In the genomic region with DNA sequence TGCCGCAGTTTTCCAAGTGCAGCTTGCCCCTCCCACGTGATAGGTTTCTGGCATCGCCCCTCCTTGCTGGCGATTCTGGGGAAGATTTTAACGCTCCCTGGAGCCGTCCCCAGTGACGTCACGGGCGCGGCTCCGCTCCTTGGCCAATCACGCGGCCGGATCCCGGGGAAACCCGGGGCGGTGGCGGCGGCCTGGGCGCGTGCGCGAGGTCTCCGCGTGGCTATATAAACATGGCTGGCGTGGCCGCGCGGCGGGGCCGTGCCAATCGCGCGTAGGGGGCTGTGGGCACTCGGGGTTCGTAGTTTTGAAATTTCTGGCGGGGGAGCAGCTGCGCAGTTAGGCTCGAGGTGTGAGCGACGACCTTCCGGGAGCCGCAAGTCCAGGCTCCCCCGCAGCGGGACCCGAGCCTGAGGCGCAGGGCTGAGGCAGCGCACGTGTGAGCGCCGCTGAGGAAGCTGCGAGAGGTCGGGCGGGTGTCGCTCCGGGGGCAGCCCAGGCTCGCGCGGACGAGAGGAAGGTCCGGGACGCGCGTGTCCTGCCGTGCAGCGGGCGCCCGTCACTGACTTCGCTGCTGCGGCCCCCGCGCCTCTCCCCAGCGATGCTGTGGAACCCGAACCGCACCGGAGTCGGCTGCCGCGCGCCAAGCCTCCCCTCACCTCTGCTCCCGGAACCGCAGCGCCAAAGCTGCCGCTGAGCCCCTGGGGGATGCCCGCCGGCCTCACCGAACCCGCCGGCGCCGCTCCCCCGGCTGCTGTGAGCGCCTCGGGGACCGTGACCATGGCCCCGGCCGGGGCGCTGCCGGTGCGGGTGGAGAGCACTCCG, we compare ENCODE assay signal across 1 cellular context.
TF ChIP-seq lines count a peak whose summit lies in the region.

A gene with protein sequence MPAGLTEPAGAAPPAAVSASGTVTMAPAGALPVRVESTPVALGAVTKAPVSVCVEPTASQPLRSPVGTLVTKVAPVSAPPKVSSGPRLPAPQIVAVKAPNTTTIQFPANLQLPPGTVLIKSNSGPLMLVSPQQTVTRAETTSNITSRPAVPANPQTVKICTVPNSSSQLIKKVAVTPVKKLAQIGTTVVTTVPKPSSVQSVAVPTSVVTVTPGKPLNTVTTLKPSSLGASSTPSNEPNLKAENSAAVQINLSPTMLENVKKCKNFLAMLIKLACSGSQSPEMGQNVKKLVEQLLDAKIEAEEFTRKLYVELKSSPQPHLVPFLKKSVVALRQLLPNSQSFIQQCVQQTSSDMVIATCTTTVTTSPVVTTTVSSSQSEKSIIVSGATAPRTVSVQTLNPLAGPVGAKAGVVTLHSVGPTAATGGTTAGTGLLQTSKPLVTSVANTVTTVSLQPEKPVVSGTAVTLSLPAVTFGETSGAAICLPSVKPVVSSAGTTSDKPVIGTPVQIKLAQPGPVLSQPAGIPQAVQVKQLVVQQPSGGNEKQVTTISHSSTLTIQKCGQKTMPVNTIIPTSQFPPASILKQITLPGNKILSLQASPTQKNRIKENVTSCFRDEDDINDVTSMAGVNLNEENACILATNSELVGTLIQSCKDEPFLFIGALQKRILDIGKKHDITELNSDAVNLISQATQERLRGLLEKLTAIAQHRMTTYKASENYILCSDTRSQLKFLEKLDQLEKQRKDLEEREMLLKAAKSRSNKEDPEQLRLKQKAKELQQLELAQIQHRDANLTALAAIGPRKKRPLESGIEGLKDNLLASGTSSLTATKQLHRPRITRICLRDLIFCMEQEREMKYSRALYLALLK (plus strand): TSS at position 217 of the 822 bp plus-strand sequence. CDS start 489 bp downstream, at position 706.

TF ChIP-seq in K562, 482 proteins besides CTCF, POLR2A, EP300 and RAD21 (continued from another document and continues in another):
- TF ChIP-seq, protein P1, sequence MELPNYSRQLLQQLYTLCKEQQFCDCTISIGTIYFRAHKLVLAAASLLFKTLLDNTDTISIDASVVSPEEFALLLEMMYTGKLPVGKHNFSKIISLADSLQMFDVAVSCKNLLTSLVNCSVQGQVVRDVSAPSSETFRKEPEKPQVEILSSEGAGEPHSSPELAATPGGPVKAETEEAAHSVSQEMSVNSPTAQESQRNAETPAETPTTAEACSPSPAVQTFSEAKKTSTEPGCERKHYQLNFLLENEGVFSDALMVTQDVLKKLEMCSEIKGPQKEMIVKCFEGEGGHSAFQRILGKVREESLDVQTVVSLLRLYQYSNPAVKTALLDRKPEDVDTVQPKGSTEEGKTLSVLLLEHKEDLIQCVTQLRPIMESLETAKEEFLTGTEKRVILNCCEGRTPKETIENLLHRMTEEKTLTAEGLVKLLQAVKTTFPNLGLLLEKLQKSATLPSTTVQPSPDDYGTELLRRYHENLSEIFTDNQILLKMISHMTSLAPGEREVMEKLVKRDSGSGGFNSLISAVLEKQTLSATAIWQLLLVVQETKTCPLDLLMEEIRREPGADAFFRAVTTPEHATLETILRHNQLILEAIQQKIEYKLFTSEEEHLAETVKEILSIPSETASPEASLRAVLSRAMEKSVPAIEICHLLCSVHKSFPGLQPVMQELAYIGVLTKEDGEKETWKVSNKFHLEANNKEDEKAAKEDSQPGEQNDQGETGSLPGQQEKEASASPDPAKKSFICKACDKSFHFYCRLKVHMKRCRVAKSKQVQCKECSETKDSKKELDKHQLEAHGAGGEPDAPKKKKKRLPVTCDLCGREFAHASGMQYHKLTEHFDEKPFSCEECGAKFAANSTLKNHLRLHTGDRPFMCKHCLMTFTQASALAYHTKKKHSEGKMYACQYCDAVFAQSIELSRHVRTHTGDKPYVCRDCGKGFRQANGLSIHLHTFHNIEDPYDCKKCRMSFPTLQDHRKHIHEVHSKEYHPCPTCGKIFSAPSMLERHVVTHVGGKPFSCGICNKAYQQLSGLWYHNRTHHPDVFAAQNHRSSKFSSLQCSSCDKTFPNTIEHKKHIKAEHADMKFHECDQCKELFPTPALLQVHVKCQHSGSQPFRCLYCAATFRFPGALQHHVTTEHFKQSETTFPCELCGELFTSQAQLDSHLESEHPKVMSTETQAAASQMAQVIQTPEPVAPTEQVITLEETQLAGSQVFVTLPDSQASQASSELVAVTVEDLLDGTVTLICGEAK (IDR thresholded peaks at IDR 0.05): no peak; the same call in 1 of the 2 replicates
- TF ChIP-seq, protein P1 (CRISPR knock-in tag; IDR thresholded peaks at IDR 0.05): no peak
- TF ChIP-seq SRSF9 (IDR thresholded peaks at IDR 0.05; ENCODE audit: borderline replicate concordance, low read depth, low read length) (no peak), PHF20 (IDR thresholded peaks at IDR 0.05; ENCODE audit: partially characterized antibody) (peak; percentile 61), DDX20 (tag; IDR thresholded peaks at IDR 0.05; ENCODE audit: low read depth) (no peak), CXXC5 (CRISPR knock-in tag; IDR thresholded peaks at IDR 0.05) (peak; percentile 96), YY1 (IDR thresholded peaks at IDR 0.05; ENCODE audit: borderline replicate concordance in 1 of 3, control insufficient read depth in 1 of 3, extremely low read depth in 1 of 3, insufficient read depth in 3 of 3, insufficient read length in 1 of 3, insufficient replicate concordance in 2 of 3, low read depth in 1 of 3, low read length in 2 of 3) (peak; percentile 71 to 93 (median 85)), RBBP5 (IDR thresholded peaks at IDR 0.05; ENCODE audit: borderline replicate concordance, insufficient read depth, low read length, poor library complexity, severe bottlenecking) (peak; percentile 99), ZNF224 (CRISPR knock-in tag; IDR thresholded peaks at IDR 0.05) (peak; percentile 26; the same call in 1 of the 2 replicates), CBX3 (IDR thresholded peaks at IDR 0.05; ENCODE audit: borderline replicate concordance in 1 of 2, low read length in 2 of 2) (no peak), ZNF282 (CRISPR knock-in tag; IDR thresholded peaks at IDR 0.05) (peak; percentile 27; the same call in 1 of the 2 replicates), MTA1 (IDR thresholded peaks at IDR 0.05; ENCODE audit: borderline replicate concordance) (no peak), ZNF175 (CRISPR knock-in tag; IDR thresholded peaks at IDR 0.05; ENCODE audit: low read depth) (0 out of 2 replicates have a peak, but pooled peaks have one; percentile 8), RNF2 (IDR thresholded peaks at IDR 0.05) (peak; percentile 44; the same call in 1 of the 2 replicates), ILK (tag; IDR thresholded peaks at IDR 0.05; ENCODE audit: borderline replicate concordance, low read depth) (no peak), TAF1 (IDR thresholded peaks at IDR 0.05; ENCODE audit: control insufficient read depth, extremely low read depth, insufficient read depth, low read length, severe bottlenecking) (peak; percentile 58), ZFP30 (CRISPR knock-in tag; IDR thresholded peaks at IDR 0.05; ENCODE audit: borderline replicate concordance) (no peak)
- TF ChIP-seq, protein P2, sequence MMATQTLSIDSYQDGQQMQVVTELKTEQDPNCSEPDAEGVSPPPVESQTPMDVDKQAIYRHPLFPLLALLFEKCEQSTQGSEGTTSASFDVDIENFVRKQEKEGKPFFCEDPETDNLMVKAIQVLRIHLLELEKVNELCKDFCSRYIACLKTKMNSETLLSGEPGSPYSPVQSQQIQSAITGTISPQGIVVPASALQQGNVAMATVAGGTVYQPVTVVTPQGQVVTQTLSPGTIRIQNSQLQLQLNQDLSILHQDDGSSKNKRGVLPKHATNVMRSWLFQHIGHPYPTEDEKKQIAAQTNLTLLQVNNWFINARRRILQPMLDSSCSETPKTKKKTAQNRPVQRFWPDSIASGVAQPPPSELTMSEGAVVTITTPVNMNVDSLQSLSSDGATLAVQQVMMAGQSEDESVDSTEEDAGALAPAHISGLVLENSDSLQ (IDR thresholded peaks at IDR 0.05): no peak; the same call in 1 of the 2 replicates
- TF ChIP-seq, protein P3, sequence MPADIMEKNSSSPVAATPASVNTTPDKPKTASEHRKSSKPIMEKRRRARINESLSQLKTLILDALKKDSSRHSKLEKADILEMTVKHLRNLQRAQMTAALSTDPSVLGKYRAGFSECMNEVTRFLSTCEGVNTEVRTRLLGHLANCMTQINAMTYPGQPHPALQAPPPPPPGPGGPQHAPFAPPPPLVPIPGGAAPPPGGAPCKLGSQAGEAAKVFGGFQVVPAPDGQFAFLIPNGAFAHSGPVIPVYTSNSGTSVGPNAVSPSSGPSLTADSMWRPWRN (IDR thresholded peaks at IDR 0.05; ENCODE audit: low read depth): no peak
- TF ChIP-seq, protein P4, sequence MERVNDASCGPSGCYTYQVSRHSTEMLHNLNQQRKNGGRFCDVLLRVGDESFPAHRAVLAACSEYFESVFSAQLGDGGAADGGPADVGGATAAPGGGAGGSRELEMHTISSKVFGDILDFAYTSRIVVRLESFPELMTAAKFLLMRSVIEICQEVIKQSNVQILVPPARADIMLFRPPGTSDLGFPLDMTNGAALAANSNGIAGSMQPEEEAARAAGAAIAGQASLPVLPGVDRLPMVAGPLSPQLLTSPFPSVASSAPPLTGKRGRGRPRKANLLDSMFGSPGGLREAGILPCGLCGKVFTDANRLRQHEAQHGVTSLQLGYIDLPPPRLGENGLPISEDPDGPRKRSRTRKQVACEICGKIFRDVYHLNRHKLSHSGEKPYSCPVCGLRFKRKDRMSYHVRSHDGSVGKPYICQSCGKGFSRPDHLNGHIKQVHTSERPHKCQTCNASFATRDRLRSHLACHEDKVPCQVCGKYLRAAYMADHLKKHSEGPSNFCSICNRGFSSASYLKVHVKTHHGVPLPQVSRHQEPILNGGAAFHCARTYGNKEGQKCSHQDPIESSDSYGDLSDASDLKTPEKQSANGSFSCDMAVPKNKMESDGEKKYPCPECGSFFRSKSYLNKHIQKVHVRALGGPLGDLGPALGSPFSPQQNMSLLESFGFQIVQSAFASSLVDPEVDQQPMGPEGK (CRISPR knock-in tag; IDR thresholded peaks at IDR 0.05; ENCODE audit: borderline replicate concordance): no peak; the same call in 1 of the 2 replicates
- TF ChIP-seq, protein P5, sequence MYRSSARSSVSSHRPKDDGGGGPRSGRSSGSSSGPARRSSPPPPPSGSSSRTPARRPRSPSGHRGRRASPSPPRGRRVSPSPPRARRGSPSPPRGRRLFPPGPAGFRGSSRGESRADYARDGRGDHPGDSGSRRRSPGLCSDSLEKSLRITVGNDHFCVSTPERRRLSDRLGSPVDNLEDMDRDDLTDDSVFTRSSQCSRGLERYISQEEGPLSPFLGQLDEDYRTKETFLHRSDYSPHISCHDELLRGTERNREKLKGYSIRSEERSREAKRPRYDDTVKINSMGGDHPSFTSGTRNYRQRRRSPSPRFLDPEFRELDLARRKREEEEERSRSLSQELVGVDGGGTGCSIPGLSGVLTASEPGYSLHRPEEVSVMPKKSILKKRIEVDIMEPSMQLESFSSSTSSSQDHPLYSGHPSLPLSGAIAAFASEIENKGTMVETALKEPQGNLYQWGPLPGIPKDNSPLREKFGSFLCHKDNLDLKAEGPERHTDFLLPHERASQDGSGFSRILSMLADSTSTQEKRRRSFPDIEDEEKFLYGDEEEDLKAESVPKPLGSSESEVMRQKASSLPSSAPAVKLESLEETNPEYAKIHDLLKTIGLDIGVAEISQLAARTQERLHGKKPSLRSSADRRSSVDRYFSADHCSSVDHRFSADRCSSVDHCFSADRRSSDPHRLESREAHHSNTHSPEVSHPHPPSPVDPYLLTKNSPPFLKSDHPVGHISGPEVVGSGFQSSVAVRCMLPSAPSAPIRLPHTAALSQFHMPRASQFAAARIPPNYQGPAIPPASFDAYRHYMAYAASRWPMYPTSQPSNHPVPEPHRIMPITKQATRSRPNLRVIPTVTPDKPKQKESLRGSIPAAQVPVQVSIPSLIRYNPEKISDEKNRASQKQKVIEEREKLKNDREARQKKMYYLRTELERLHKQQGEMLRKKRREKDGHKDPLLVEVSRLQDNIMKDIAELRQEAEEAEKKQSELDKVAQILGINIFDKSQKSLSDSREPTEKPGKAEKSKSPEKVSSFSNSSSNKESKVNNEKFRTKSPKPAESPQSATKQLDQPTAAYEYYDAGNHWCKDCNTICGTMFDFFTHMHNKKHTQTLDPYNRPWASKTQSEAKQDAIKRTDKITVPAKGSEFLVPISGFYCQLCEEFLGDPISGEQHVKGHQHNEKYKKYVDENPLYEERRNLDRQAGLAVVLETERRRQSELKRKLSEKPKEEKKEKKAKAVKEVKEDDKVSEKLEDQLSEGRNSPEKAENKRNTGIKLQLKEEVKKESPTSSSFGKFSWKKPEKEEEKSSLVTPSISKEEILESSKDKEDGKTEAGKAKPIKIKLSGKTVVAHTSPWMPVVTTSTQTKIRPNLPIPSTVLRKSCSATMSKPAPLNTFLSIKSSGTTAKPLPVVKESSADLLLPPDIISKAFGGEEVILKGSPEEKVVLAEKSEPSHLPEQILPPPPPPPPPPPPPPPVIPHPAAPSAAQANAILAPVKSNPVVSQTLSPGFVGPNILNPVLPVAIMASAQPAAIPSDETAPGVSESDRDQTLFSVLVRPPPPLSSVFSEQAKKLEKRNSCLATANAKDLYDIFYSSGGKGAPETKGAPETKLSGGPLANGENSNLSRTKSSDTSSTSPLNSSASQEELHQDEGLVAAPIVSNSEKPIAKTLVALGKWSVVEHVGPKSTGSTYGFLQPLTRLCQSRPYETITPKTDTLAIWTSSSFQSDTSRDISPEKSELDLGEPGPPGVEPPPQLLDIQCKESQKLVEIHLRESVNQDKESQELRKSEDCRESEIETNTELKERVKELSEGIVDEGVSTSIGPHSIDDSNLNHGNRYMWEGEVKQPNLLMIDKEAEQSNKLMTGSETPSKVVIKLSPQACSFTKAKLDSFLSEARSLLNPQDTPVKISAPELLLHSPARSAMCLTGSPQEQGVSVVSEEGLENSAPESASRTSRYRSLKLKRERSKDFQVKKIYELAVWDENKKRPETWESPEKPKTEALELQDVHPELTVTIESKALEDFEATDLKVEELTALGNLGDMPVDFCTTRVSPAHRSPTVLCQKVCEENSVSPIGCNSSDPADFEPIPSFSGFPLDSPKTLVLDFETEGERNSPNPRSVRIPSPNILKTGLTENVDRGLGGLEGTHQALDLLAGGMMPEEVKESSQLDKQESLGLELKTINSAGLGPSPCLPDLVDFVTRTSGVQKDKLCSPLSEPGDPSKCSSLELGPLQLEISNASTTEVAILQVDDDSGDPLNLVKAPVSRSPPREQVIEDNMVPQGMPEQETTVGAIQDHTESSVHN (IDR thresholded peaks at IDR 0.05; ENCODE audit: borderline replicate concordance in 1 of 2, low read depth in 1 of 2): no peak
